ENCODE assay signal across 8 cellular contexts in genomic region chr7:95045236-95045923, GRCh38.
DNase-seq lines count a peak whose midpoint lies in the region; ATAC-seq, FAIRE-seq and TF ChIP-seq lines count a peak whose summit lies in the region.

No MANE protein-coding gene starts in this region.

- H3K36me3 ChIP-seq in heart left ventricle = no peaks in the 10 kb centered on the region

- no peak overlapping the region for H3K27ac ChIP-seq in heart left ventricle

- intact Hi-C loops in heart left ventricle (cut with DNase I) = no loop called here
- intact Hi-C loops in cardiac septum (cut with DNase I) = loop anchor here (5.0 kb wide), 1 partner anchor 138 kb away; the partner anchor contains the start of gene PPP1R9A

- no peaks in the 10 kb centered on the region for H3K27me3 ChIP-seq in heart left ventricle

- ATAC-seq in heart left ventricle = peak; percentile 42 to 80 (median 64)
- no peak for ATAC-seq in GM21529 (IDR thresholded peaks at IDR 0.05; ENCODE audit: unreplicated experiment)

- DNase-seq in heart left ventricle = no peak
- no peak for DNase-seq in cardiac septum (ENCODE audit: low spot score)
- peak; percentile 11 for DNase-seq in NOMO-1 treated with dmso at 0.1 percent for 144 hours (lab: John Stamatoyannopoulos, UW; ENCODE audit: unreplicated experiment)
- DNase-seq in fibroblast of pulmonary artery (ENCODE audit: low read depth) = peak; percentile 21
- DNase-seq in urothelium cell line (ENCODE audit: low spot score) = no peak
- no peak for DNase-seq in stimulated activated naive CD4-positive, alpha-beta T cell treated with Interleukin-2 at 50 U/mL for 16 hours (lab: John Stamatoyannopoulos, UW)
- DNase-seq in SIG-M5 treated with dmso at 0.1 percent for 504 hours (lab: John Stamatoyannopoulos, UW; ENCODE audit: unreplicated experiment) = no peak

- peak; percentile 77 for FAIRE-seq in urothelium cell line (lab: Jason Lieb, UNC)

- H3K4me3 ChIP-seq in heart left ventricle (no peak overlapping the region), fibroblast of pulmonary artery (replicated peaks; ENCODE audit: low read depth, low read length) (no peak overlapping the region)

- H3K9me3 ChIP-seq in heart left ventricle = no peaks in the 10 kb centered on the region

- H3K4me1 ChIP-seq in heart left ventricle = peaks cover 0 to 7% (median 0%) of the 10 kb centered on the region in 12 donors

- no peak for TF ChIP-seq POLR2A in heart left ventricle (IDR thresholded peaks at IDR 0.05)

- WGBS in heart left ventricle, 4 donors = 87 to 92% (median 90%) methylated on average over 8 of the region's 8 CpGs

- TF ChIP-seq CTCF in heart left ventricle (IDR thresholded peaks at IDR 0.05) (peak in 3 of 12 donors; percentile 18 to 38 (median 30)), fibroblast of pulmonary artery (IDR thresholded peaks at IDR 0.05; ENCODE audit: low read length, missing control alignments) (no peak)

Comparison
In these comparisons a context has a peak if more than half of its experiments do, and no peak if none do; other contexts are left out.
1. DNase-seq: peak in NOMO-1 treated with dmso at 0.1 percent for 144 hours (single experiment) and fibroblast of pulmonary artery (single experiment); none in heart left ventricle (0 of 5), cardiac septum (single experiment), urothelium cell line (single experiment), stimulated activated naive CD4-positive, alpha-beta T cell treated with Interleukin-2 at 50 U/mL for 16 hours (single experiment) and SIG-M5 treated with dmso at 0.1 percent for 504 hours (single experiment).